ENCODE assay signal across 8 cellular contexts in the genomic region with DNA sequence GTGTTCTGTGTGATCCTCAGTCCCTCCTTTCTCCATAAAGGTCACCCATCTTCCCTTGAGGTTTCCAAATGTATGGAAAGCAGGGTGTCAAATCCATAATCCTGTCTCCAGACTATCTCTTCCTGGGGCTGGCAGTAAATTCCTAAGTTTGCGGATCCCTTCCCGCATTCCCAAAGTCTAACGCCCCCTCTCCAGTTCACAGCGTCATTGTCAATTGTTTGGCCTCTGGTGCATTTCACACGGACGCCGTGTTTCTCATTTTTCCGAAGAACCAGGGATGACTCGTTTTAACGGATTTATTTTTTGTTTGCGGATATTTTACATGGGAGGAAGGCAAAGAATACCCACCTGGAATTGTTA. TPM values are rescaled to one million over a fixed set of nuclear protein-coding genes. Genes with fewer than 3 reads are reported as not detected.
DNase-seq lines count a peak whose midpoint lies in the region; ATAC-seq and TF ChIP-seq lines count a peak whose summit lies in the region.

No MANE protein-coding gene starts in this region.

- no peak overlapping the region for H2AFZ ChIP-seq in osteoblast (ENCODE audit: low read length)

- H3K9me3 ChIP-seq in BE2C, result peaks cover 5% of the 10 kb centered on the region
- peaks cover 32% of the 10 kb centered on the region for H3K9me3 ChIP-seq in SJCRH30 (replicated peaks)
- peaks cover 16% of the 10 kb centered on the region for H3K9me3 ChIP-seq in osteoblast (ENCODE audit: low read depth, low read length)

- H3K4me1 ChIP-seq in BE2C (no peaks in the 10 kb centered on the region), SJCRH30 (no peaks in the 10 kb centered on the region), osteoblast (ENCODE audit: insufficient read depth, low read length) (no peaks in the 10 kb centered on the region)

- H3K27ac ChIP-seq in SJCRH30, result no peak overlapping the region
- no peak overlapping the region for H3K27ac ChIP-seq in osteoblast (ENCODE audit: low read depth, low read length)

- H3K4me2 ChIP-seq in osteoblast (ENCODE audit: insufficient read depth, low read length), result peak overlapping the region; percentile 59

- H3K4me3 ChIP-seq in BE2C (ENCODE audit: low read depth, low read length) (peak overlapping the region; percentile 72), SJCRH30 (peak overlapping the region; percentile 28), epithelial cell of proximal tubule (ENCODE audit: low read depth, low read length) (peak overlapping the region; percentile 60), osteoblast (ENCODE audit: insufficient read depth, low read length) (peak overlapping the region; percentile 63)

- no peaks in the 10 kb centered on the region for H3K79me2 ChIP-seq in osteoblast (ENCODE audit: insufficient read depth, low read length)

- H3K27me3 ChIP-seq in BE2C (no peaks in the 10 kb centered on the region; the same call in none of the 2 replicates), SJCRH30 (no peaks in the 10 kb centered on the region), osteoblast (ENCODE audit: insufficient read depth, low read length) (no peaks in the 10 kb centered on the region)

- no peak for TF ChIP-seq CTCF in BE2C (IDR thresholded peaks at IDR 0.05; ENCODE audit: low read depth, low read length)
- TF ChIP-seq CTCF in epithelial cell of proximal tubule (conservative IDR thresholded peaks at IDR 0.05; ENCODE audit: low read depth, low read length), result no peak
- TF ChIP-seq CTCF in osteoblast (IDR thresholded peaks at IDR 0.05; ENCODE audit: extremely low read depth, low read depth, low read length), result no peak

- DNase-seq in BE2C, result no peak
- DNase-seq in SJCRH30, result no peak
- no peak for DNase-seq in epithelial cell of proximal tubule (ENCODE audit: low read depth)
- DNase-seq in osteoblast (ENCODE audit: insufficient read length, low spot score, missing footprints), result no peak
- DNase-seq in ecto neural progenitor cell (ENCODE audit: low spot score), result no peak

- no peaks in the 10 kb centered on the region for H4K20me1 ChIP-seq in osteoblast (ENCODE audit: insufficient read depth, low read length)

- ATAC-seq in HG02642 (IDR thresholded peaks at IDR 0.05; ENCODE audit: poor library complexity, unreplicated experiment) (no peak), HG02973 (IDR thresholded peaks at IDR 0.05; ENCODE audit: unreplicated experiment) (no peak), HG03159 (IDR thresholded peaks at IDR 0.05; ENCODE audit: unreplicated experiment) (no peak)

- peaks cover 4% of the 10 kb centered on the region; the same call in 1 of the 2 replicates for H3K36me3 ChIP-seq in BE2C
- H3K36me3 ChIP-seq in SJCRH30, result peaks cover 39% of the 10 kb centered on the region
- H3K36me3 ChIP-seq in osteoblast (ENCODE audit: insufficient read depth, low read length), result peaks cover 4% of the 10 kb centered on the region

RNA-seq across cellular contexts. Expression of a gene that starts 32.6 kb away (rescaled TPM):
- polyA plus RNA-seq in BE2C (2012; ENCODE audit: insufficient read depth, insufficient read length, low read depth), result 7.6 TPM
- total RNA-seq in SJCRH30 (2014; rRNA removed; shearing (Covaris generic)), result 20.6 and 21.7 TPM in 2 replicates
- total RNA-seq in epithelial cell of proximal tubule (1.4 and 1.8 TPM in 2 replicates), osteoblast (8.3 and 8.7 TPM in 2 replicates)

RNA-seq across cellular contexts. Expression of a gene that starts 38.9 kb away (rescaled TPM):
- 2.2 TPM for polyA plus RNA-seq in BE2C (2012; ENCODE audit: insufficient read depth, insufficient read length, low read depth)
- total RNA-seq in SJCRH30 (2014; rRNA removed; shearing (Covaris generic)), result 25.7 and 26.0 TPM in 2 replicates
- 3.1 and 4.6 TPM in 2 replicates for total RNA-seq in epithelial cell of proximal tubule
- total RNA-seq in osteoblast, result 13.0 and 13.6 TPM in 2 replicates

RNA-seq across cellular contexts. Expression of a gene that starts 55.3 kb away (rescaled TPM):
- polyA plus RNA-seq in BE2C (2012; ENCODE audit: insufficient read depth, insufficient read length, low read depth), result 4.2 TPM
- 6.9 and 9.2 TPM in 2 replicates for total RNA-seq in SJCRH30 (2014; rRNA removed; shearing (Covaris generic))
- 2.2 and 2.3 TPM in 2 replicates for total RNA-seq in epithelial cell of proximal tubule
- 6.9 and 9.4 TPM in 2 replicates for total RNA-seq in osteoblast
